2 cellular contexts compared by ENCODE assay signal in the genomic region with DNA sequence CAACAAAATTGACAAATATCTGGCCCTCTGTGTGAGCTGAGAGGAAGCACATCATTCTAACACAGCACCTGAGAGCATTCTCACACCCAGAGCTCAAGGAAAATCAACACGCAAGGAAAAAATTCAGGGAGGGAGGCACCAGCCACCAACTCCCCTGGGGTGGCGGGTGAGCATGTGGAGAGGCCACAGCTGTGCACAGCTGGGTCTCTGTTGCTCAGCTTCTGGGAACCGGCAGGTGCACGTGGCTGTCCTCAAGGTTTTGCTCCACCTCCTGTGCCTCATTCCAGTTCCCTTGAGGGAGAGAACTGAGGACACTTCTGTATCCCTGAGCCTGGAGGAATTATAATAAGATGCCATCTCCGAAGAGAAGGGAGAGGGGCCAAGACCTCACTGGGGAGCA.
TF ChIP-seq lines count a peak whose summit lies in the region.

No MANE protein-coding gene starts in this region.

TF ChIP-seq in HCT116, 20 proteins besides CTCF, POLR2A, EP300 and RAD21:
- TF ChIP-seq MAX (IDR thresholded peaks at IDR 0.05), result peak; percentile 27; the same call in 1 of the 2 replicates
- TF ChIP-seq FOSL1 (IDR thresholded peaks at IDR 0.05; ENCODE audit: low read depth), result no peak
TF ChIP-seq in HCT116: peak in this region for 1.

TF ChIP-seq in endothelial cell of umbilical vein, 7 proteins besides CTCF, POLR2A, EP300 and RAD21:
- TF ChIP-seq JUN (IDR thresholded peaks at IDR 0.05; ENCODE audit: borderline replicate concordance, insufficient read depth, insufficient read length, low read depth) (no peak), MYC (IDR thresholded peaks at IDR 0.05; ENCODE audit: low read depth, low read length) (no peak), EZH2 (IDR thresholded peaks at IDR 0.05; ENCODE audit: borderline replicate concordance, low read depth, low read length, severe bottlenecking) (no peak), GATA2 (IDR thresholded peaks at IDR 0.05; ENCODE audit: insufficient read depth, insufficient read length, low read depth, low read length) (no peak), MAX (IDR thresholded peaks at IDR 0.05; ENCODE audit: insufficient read depth, insufficient read length) (no peak), FOS (IDR thresholded peaks at IDR 0.05; ENCODE audit: borderline replicate concordance, insufficient read depth, low read length) (no peak), POLR2AphosphoS5 (IDR thresholded peaks at IDR 0.05; ENCODE audit: insufficient read depth, low read depth, low read length) (no peak)
